Comparison of ENCODE assay signal across 19 cellular contexts in genomic region chr1:55535724-55536262, GRCh38.
"Had no signal": no experiment of that assay in that cellular context is flagged by ENCODE, and none has a peak within 500 bp of the region (broad histone marks: within the 10 kb centered on the region; RNA-seq: fewer than 3 reads in every experiment).

No MANE protein-coding gene starts in this region.

- H3K36me3 ChIP-seq: colonic mucosa, prostate gland, stomach, thoracic aorta had no signal

- H3K4me1 ChIP-seq: colonic mucosa, foreskin keratinocyte, parathyroid adenoma, prostate gland, stomach had no signal

- H2AFZ ChIP-seq: parathyroid adenoma had no signal

- H3K9me3 ChIP-seq: colonic mucosa, prostate gland, stomach, thoracic aorta had no signal

- H3K9ac ChIP-seq: parathyroid adenoma had no signal

- ATAC-seq: foreskin keratinocyte had no signal

- H3K79me2 ChIP-seq: parathyroid adenoma had no signal

- H3K27me3 ChIP-seq: colonic mucosa, foreskin keratinocyte, stomach had no signal

- H3K4me3 ChIP-seq: colonic mucosa, prostate gland, skin epidermis, stomach had no signal

- FAIRE-seq: islet of Langerhans had no signal

- H3K27ac ChIP-seq: colonic mucosa, foreskin keratinocyte, parathyroid adenoma, prostate gland, stomach, thoracic aorta had no signal

- DNase-seq: cerebellar nuclear complex; colonic mucosa; dermis blood vessel endothelial cell; foreskin keratinocyte; head of caudate nucleus; hippocampal formation; mammary epithelial cell; retina; stimulated activated CD4-positive, alpha-beta T cell treated with anti-CD3 and anti-CD28 coated beads, Interleukin-2, amount 100 ng/mL, for 24 hours; stimulated activated CD4-positive, alpha-beta T cell treated with anti-CD3 and anti-CD28 coated beads, Interleukin-4, amount 100 ng/mL, for 4 hours; stimulated activated naive CD4-positive, alpha-beta T cell; stomach; substantia nigra; trophoblast cell had no signal
